ENCODE assay signal across 11 cellular contexts in genomic region chr6:151482290-151482689, GRCh38. TPM values are rescaled to one million over a fixed set of nuclear protein-coding genes. Genes with fewer than 3 reads are reported as not detected.
A peak's percentile ranks its signal among the peaks of the same experiment; 100 is the strongest.
DNase-seq lines count a peak whose midpoint lies in the region; ATAC-seq and TF ChIP-seq lines count a peak whose summit lies in the region.
"Had no signal": no experiment of that assay in that cellular context is flagged by ENCODE, and none has a peak within 500 bp of the region (broad histone marks: within the 10 kb centered on the region; RNA-seq: fewer than 3 reads in every experiment).

No MANE protein-coding gene starts in this region.

- peaks cover 0 to 1% of the 10 kb centered on the region in 2 donors for H3K27me3 Mint-ChIP-seq in CD8-positive, alpha-beta memory T cell
- H3K27me3 Mint-ChIP-seq in natural killer cell (ENCODE audit: low read depth in 2 of 2): no peaks in the 10 kb centered on the region

- no peaks in the 10 kb centered on the region for H3K27me3 ChIP-seq in CD8-positive, alpha-beta memory T cell (ENCODE audit: insufficient read depth, low read length, poor library complexity, severe bottlenecking)

- no peaks in the 10 kb centered on the region for H3K9me3 ChIP-seq in CD8-positive, alpha-beta memory T cell (ENCODE audit: low read length)

- peak overlapping the region; percentile 84 to 98 (median 94) for H3K27ac Mint-ChIP-seq in CD8-positive, alpha-beta memory T cell
- H3K27ac Mint-ChIP-seq in natural killer cell: peak overlapping the region; percentile 78 to 82

- no peak for DNase-seq in CD8-positive, alpha-beta memory T cell
- DNase-seq in astrocyte of the spinal cord (ENCODE audit: low read depth, low spot score) (peak; percentile 46), natural killer cell (no peak), ACHN (no peak), RWPE1 (ENCODE audit: low spot score) (no peak), NCI-H526 treated with DMSO at 0.1 percent for 48 hours (lab: John Stamatoyannopoulos, UW) (no peak)
- DNase-seq: activated CD8-positive, alpha-beta memory T cell treated with anti-CD3 and anti-CD28 coated beads for 24 hours; left cardiac atrium; NCI-H1930 had no signal

- peaks cover 0 to 4% (median 0%) of the 10 kb centered on the region in 3 donors for H3K36me3 Mint-ChIP-seq in CD8-positive, alpha-beta memory T cell
- H3K36me3 Mint-ChIP-seq in natural killer cell: no peaks in the 10 kb centered on the region

- ATAC-seq in HG02678 (IDR thresholded peaks at IDR 0.05; ENCODE audit: unreplicated experiment): peak; percentile 56
- peak in 2 of 3 donors; percentile 52 to 63 for ATAC-seq in natural killer cell
- ATAC-seq in GM19467 (IDR thresholded peaks at IDR 0.05; ENCODE audit: unreplicated experiment): no peak

- no peaks in the 10 kb centered on the region for H3K36me3 ChIP-seq in CD8-positive, alpha-beta memory T cell (ENCODE audit: insufficient read depth, low read length)

- intact Hi-C loops in natural killer cell (cut with micrococcal nuclease): no loop called here

- peaks cover 13 to 22% (median 19%) of the 10 kb centered on the region in 3 donors for H3K4me1 Mint-ChIP-seq in CD8-positive, alpha-beta memory T cell
- peaks cover 18 to 20% of the 10 kb centered on the region in 2 donors for H3K4me1 Mint-ChIP-seq in natural killer cell

- POLR2A ChIA-PET in CD8-positive, alpha-beta memory T cell (lab: Charles Lee): no interaction called here
- POLR2A ChIA-PET in RWPE1 (lab: Yijun Ruan, JAX; ENCODE audit: low non-redundant PET): no interaction called here

- TF ChIP-seq CTCF in astrocyte of the spinal cord (IDR thresholded peaks at IDR 0.05; ENCODE audit: low read depth, low read length): no peak
- TF ChIP-seq CTCF in natural killer cell (IDR thresholded peaks at IDR 0.05): no peak
- TF ChIP-seq CTCF in RWPE1 (conservative IDR thresholded peaks at IDR 0.05; ENCODE audit: low read depth): no peak

- CTCF ChIA-PET in CD8-positive, alpha-beta memory T cell (lab: Charles Lee): no interaction called here
- CTCF ChIA-PET in RWPE1 (lab: Yijun Ruan, JAX): interaction anchor here (0.6 kb wide), 1 partner anchor 142 kb away, joined by 3 read pairs; no protein-coding TSS in a partner anchor

- H3K27ac ChIP-seq in CD8-positive, alpha-beta memory T cell (ENCODE audit: low read depth, low read length): no peak overlapping the region
- H3K27ac ChIP-seq in RWPE1: no peak overlapping the region

- peak overlapping the region; percentile 12 to 84 (median 75) for H3K4me3 Mint-ChIP-seq in CD8-positive, alpha-beta memory T cell
- H3K4me3 Mint-ChIP-seq in natural killer cell: peak overlapping the region; percentile 74

- H3K9me3 Mint-ChIP-seq in CD8-positive, alpha-beta memory T cell: no peaks in the 10 kb centered on the region
- H3K9me3 Mint-ChIP-seq in natural killer cell: no peaks in the 10 kb centered on the region

- in situ Hi-C loops in astrocyte of the spinal cord (cut with HindIII; ENCODE audit: low sequenced_read_pairs) (no loop called here), ACHN (cut with HindIII; ENCODE audit: low pct_ligation_motif_present, low pct_unique_long_range_greater_than_20kb, low sequenced_read_pairs) (no loop called here)

- H3K4me1 ChIP-seq in CD8-positive, alpha-beta memory T cell (ENCODE audit: insufficient read depth, low read length): peaks cover 5% of the 10 kb centered on the region

- H3K4me3 ChIP-seq in CD8-positive, alpha-beta memory T cell (ENCODE audit: low read length): peak overlapping the region; percentile 9
- no peak overlapping the region for H3K4me3 ChIP-seq in astrocyte of the spinal cord (ENCODE audit: low read depth, low read length)

RNA-seq across cellular contexts. Expression of gene CCDC170, which starts 11.5 kb away (rescaled TPM):
- total RNA-seq in CD8-positive, alpha-beta memory T cell: not detected
- polyA plus RNA-seq in CD8-positive, alpha-beta memory T cell: not detected
- under 1 TPM; 0.20 to 0.96 (median 0.25) TPM for total RNA-seq in natural killer cell

RNA-seq across cellular contexts. Expression of gene RMND1, which starts 30.4 kb away (rescaled TPM):
- total RNA-seq in CD8-positive, alpha-beta memory T cell: 10 to 100 TPM; 24.5 to 25.6 TPM
- 10.4 TPM for polyA plus RNA-seq in CD8-positive, alpha-beta memory T cell
- 10 to 100 TPM; 10.6 to 14.7 (median 11.3) TPM for total RNA-seq in natural killer cell
